Comparison of ENCODE assay signal across 11 cellular contexts in genomic region chr12:26617513-26617912, GRCh38.
"Had no signal": no experiment of that assay in that cellular context is flagged by ENCODE, and none has a peak within 500 bp of the region (broad histone marks: within the 10 kb centered on the region; RNA-seq: fewer than 3 reads in every experiment).

No MANE protein-coding gene starts in this region.

- H3K36me3 ChIP-seq: HAP-1 had no signal

- H3K27ac ChIP-seq: GM23248 had no signal

- DNase-seq: GM23248, GOT3, H7, H9, HCEC 1CT, HFFc6 had no signal

- H3K4me3 ChIP-seq: GM23248, GM23338, HAP-1 had no signal

- H3K9me3 ChIP-seq: HAP-1 had no signal

- ATAC-seq: GM23338, HCT116 had no signal

- H3K4me2 ChIP-seq: GM23338 had no signal

- FAIRE-seq: H1, H54 had no signal

- H3K9ac ChIP-seq: GM23248 had no signal

- H3K4me3 Mint-ChIP-seq: GM23338, H9, HFFc6 had no signal

- H3K9me3 Mint-ChIP-seq: GM23338, H9, HFFc6 had no signal

- H3K27ac Mint-ChIP-seq: GM23338, H9, HFFc6 had no signal

- H3K4me1 Mint-ChIP-seq: GM23338 had no signal

- H2AFZ ChIP-seq: GM23248, GM23338 had no signal

- H3K4me1 ChIP-seq: HAP-1 had no signal
